16 cellular contexts compared by ENCODE assay signal in genomic region chr16:27470567-27471431, GRCh38.
A peak's percentile ranks its signal among the peaks of the same experiment; 100 is the strongest.
DNase-seq lines count a peak whose midpoint lies in the region; ATAC-seq and TF ChIP-seq lines count a peak whose summit lies in the region.
"Had no signal": no experiment of that assay in that cellular context is flagged by ENCODE, and none has a peak within 500 bp of the region (broad histone marks: within the 10 kb centered on the region; RNA-seq: fewer than 3 reads in every experiment).

No MANE protein-coding gene starts in this region.

- H3K9me3 Mint-ChIP-seq in CD14-positive monocyte: peaks cover 0 to 7% (median 0%) of the 10 kb centered on the region in 7 donors
- H3K9me3 Mint-ChIP-seq: activated CD4-positive, alpha-beta T cell treated with anti-CD3 and anti-CD28 coated beads, Interleukin-2, amount 10 ng/mL, durations not matched to agents 7 days and 5 days; dendritic cell treated with granulocyte-macrophage colony-stimulating factor and Interleukin-4, amounts not matched to agents 40 ng/mL and 50 ng/mL, for 4 days had no signal

- H3K9me3 ChIP-seq in right atrium auricular region: no peaks in the 10 kb centered on the region
- no peaks in the 10 kb centered on the region for H3K9me3 ChIP-seq in psoas muscle
- H3K9me3 ChIP-seq in smooth muscle cell (replicated peaks; ENCODE audit: low read depth): no peaks in the 10 kb centered on the region

- no peaks in the 10 kb centered on the region for H3K4me1 Mint-ChIP-seq in CD14-positive monocyte

- peak overlapping the region in 2 of 7 donors; percentile 12 to 89 for H3K27ac Mint-ChIP-seq in CD14-positive monocyte
- H3K27ac Mint-ChIP-seq: activated CD4-positive, alpha-beta T cell treated with anti-CD3 and anti-CD28 coated beads, Interleukin-2, amount 10 ng/mL, durations not matched to agents 7 days and 5 days; dendritic cell treated with granulocyte-macrophage colony-stimulating factor and Interleukin-4, amounts not matched to agents 40 ng/mL and 50 ng/mL, for 4 days had no signal

- H3K4me3 Mint-ChIP-seq in CD14-positive monocyte: no peak overlapping the region
- H3K4me3 Mint-ChIP-seq: activated CD4-positive, alpha-beta T cell treated with anti-CD3 and anti-CD28 coated beads, Interleukin-2, amount 10 ng/mL, durations not matched to agents 7 days and 5 days; dendritic cell treated with granulocyte-macrophage colony-stimulating factor and Interleukin-4, amounts not matched to agents 40 ng/mL and 50 ng/mL, for 4 days had no signal

- TF ChIP-seq CTCF in astrocyte of the cerebellum (IDR thresholded peaks at IDR 0.05; ENCODE audit: low read depth, low read length, missing control alignments) (peak; percentile 4), right atrium auricular region (IDR thresholded peaks at IDR 0.05) (no peak), psoas muscle (IDR thresholded peaks at IDR 0.05) (no peak), smooth muscle cell (IDR thresholded peaks at IDR 0.05; ENCODE audit: borderline replicate concordance, insufficient read depth, poor library complexity, severe bottlenecking) (no peak), CD14-positive monocyte (IDR thresholded peaks at IDR 0.05) (no peak)

- H3K4me2 ChIP-seq in smooth muscle cell: no peak overlapping the region

- in situ Hi-C loops in astrocyte of the cerebellum (cut with HindIII; ENCODE audit: low sequenced_read_pairs): no loop called here

- H4K20me1 ChIP-seq in smooth muscle cell (ENCODE audit: low read depth): no peaks in the 10 kb centered on the region

- H3K27ac ChIP-seq in right atrium auricular region (no peak overlapping the region), psoas muscle (no peak overlapping the region), smooth muscle cell (ENCODE audit: low read depth) (no peak overlapping the region)

- peaks cover 0 to 1% (median 0%) of the 10 kb centered on the region in 3 donors for H3K27me3 Mint-ChIP-seq in CD14-positive monocyte (ENCODE audit: low read depth in 3 of 3)
- H3K27me3 Mint-ChIP-seq: activated CD4-positive, alpha-beta T cell treated with anti-CD3 and anti-CD28 coated beads, Interleukin-2, amount 10 ng/mL, durations not matched to agents 7 days and 5 days; dendritic cell treated with granulocyte-macrophage colony-stimulating factor and Interleukin-4, amounts not matched to agents 40 ng/mL and 50 ng/mL, for 4 days had no signal

- H3K27me3 ChIP-seq in right atrium auricular region (no peaks in the 10 kb centered on the region), psoas muscle (ENCODE audit: insufficient read depth in 3 of 3, low read length in 2 of 3) (no peaks in the 10 kb centered on the region), smooth muscle cell (ENCODE audit: low read depth) (no peaks in the 10 kb centered on the region)

- DNase-seq in EH (ENCODE audit: low read depth): peak; percentile 81
- no peak for DNase-seq in astrocyte of the cerebellum (ENCODE audit: low read depth)
- DNase-seq in right atrium auricular region (ENCODE audit: low spot score): peak; percentile 71
- DNase-seq in psoas muscle: peak; percentile 64 to 76
- DNase-seq in smooth muscle cell (lab: John Stamatoyannopoulos, UW; ENCODE audit: unreplicated experiment): no peak
- no peak for DNase-seq in CD14-positive monocyte (ENCODE audit: low spot score)
- no peak for DNase-seq in NCI-H69 (lab: John Stamatoyannopoulos, UW)
- DNase-seq: activated CD4-positive, alpha-beta T cell treated with anti-CD3 and anti-CD28 coated beads, Interleukin-2, amount 10 ng/mL, durations not matched to agents 7 days and 5 days; activated effector memory CD4-positive, alpha-beta T cell treated with anti-CD3 and anti-CD28 coated beads, Interleukin-2, amount 50 U/mL, for 16 hours; COR-L47; NCI-H1105; NCI-H82; nucleus accumbens; SW 1271 had no signal

- intact Hi-C loops in psoas muscle (cut with DNase I) (no loop called here), CD14-positive monocyte (cut with micrococcal nuclease) (no loop called here)

- H3K79me2 ChIP-seq in smooth muscle cell (ENCODE audit: low read depth): no peaks in the 10 kb centered on the region

- ATAC-seq in psoas muscle (peak; percentile 65 to 90 (median 82)), HG03045 (IDR thresholded peaks at IDR 0.05; ENCODE audit: unreplicated experiment) (no peak)

- H3F3A ChIP-seq in smooth muscle cell (ENCODE audit: low read depth): no peaks in the 10 kb centered on the region

- H3K36me3 ChIP-seq in right atrium auricular region: peaks cover 95% of the 10 kb centered on the region
- H3K36me3 ChIP-seq in psoas muscle (ENCODE audit: insufficient read depth in 1 of 2, low read depth in 1 of 2): peaks cover 16 to 100% of the 10 kb centered on the region in 2 donors
- peaks cover 12% of the 10 kb centered on the region for H3K36me3 ChIP-seq in smooth muscle cell (ENCODE audit: low read depth)

- no peak overlapping the region for H3K9ac ChIP-seq in smooth muscle cell (ENCODE audit: low read depth)

- H2AFZ ChIP-seq in smooth muscle cell (ENCODE audit: low read depth): no peak overlapping the region

- WGBS in psoas muscle, 3 donors: 54 to 67% (median 58%) methylated on average over 27 to 28 of the region's 28 CpGs
- 80% methylated on average over 28 of the region's 28 CpGs for WGBS in smooth muscle cell (ENCODE audit: low lambda C conversion rate)

- H3K4me1 ChIP-seq in right atrium auricular region (no peaks in the 10 kb centered on the region), psoas muscle (peaks cover 4% of the 10 kb centered on the region), smooth muscle cell (ENCODE audit: low read depth) (peaks cover under 1% of the 10 kb centered on the region)

- peaks cover 98% of the 10 kb centered on the region in 2 donors for H3K36me3 Mint-ChIP-seq in CD14-positive monocyte

- no peak overlapping the region for H3K4me3 ChIP-seq in astrocyte of the cerebellum (ENCODE audit: low read depth, low read length)
- H3K4me3 ChIP-seq in right atrium auricular region: no peak overlapping the region
- no peak overlapping the region for H3K4me3 ChIP-seq in psoas muscle
- H3K4me3 ChIP-seq in smooth muscle cell: no peak overlapping the region

Comparison
In these comparisons a context has a peak if more than half of its experiments do, and no peak if none do; other contexts are left out.
1. DNase-seq: peak in EH (single experiment), right atrium auricular region (single experiment) and psoas muscle (2 of 2); none in astrocyte of the cerebellum (single experiment), smooth muscle cell (single experiment), CD14-positive monocyte (single experiment) and NCI-H69 (single experiment).